In the genomic region with DNA sequence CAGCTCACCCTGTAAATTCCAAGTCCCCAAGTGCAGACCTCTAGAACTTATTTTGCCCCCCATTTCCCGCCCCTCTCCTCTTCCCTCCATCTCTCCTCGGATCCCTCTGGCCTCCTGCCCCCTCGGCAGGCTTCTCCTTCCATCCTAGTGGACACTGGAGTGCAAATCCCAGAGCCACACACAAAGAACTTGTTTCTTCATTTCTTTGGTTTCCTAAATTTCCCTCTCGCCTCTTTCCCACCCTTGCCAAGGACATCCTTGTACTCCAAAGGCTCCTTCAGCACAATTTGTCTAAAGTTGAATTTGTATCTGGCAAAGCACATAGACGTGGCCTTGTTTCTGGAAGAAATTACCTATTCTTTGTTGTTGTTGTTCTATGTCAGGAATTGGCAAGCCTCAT, we compare ENCODE assay signal across 22 cellular contexts. TPM values are rescaled to one million over a fixed set of nuclear protein-coding genes. Genes with fewer than 3 reads are reported as not detected.
"Had no signal": no experiment of that assay in that cellular context is flagged by ENCODE, and none has a peak within 500 bp of the region (broad histone marks: within the 10 kb centered on the region; RNA-seq: fewer than 3 reads in every experiment).

No MANE protein-coding gene starts in this region.

- H3K36me3 ChIP-seq: esophagus muscularis mucosa, gastrocnemius medialis, pancreas, tibial artery, upper lobe of left lung, uterus had no signal

- H3K27me3 Mint-ChIP-seq: stimulated activated naive CD8-positive, alpha-beta T cell treated with anti-CD3 and anti-CD28 coated beads, Interleukin-15, Interleukin-2, amounts not matched to agents 100 ng/mL and 50 ng/mL, for 24 hours had no signal

- H3K27me3 ChIP-seq: pancreas, tibial artery, upper lobe of left lung, uterus had no signal

- H3K9me3 Mint-ChIP-seq: dendritic cell treated with granulocyte-macrophage colony-stimulating factor and Interleukin-4, amounts not matched to agents 40 ng/mL and 50 ng/mL, for 4 days; effector memory CD8-positive, alpha-beta T cell; stimulated activated effector memory CD8-positive, alpha-beta T cell treated with anti-CD3 and anti-CD28 coated beads, Interleukin-12 subunit alpha, Interleukin-12 subunit beta, amount 100 ng/mL, for 72 hours; stimulated activated naive CD8-positive, alpha-beta T cell treated with anti-CD3 and anti-CD28 coated beads, Interleukin-15, Interleukin-2, amounts not matched to agents 100 ng/mL and 50 ng/mL, for 24 hours had no signal

- H3K27ac Mint-ChIP-seq: dendritic cell treated with granulocyte-macrophage colony-stimulating factor and Interleukin-4, amounts not matched to agents 40 ng/mL and 50 ng/mL, for 4 days; nephron; progenitor cell of endocrine pancreas; stimulated activated effector memory CD8-positive, alpha-beta T cell treated with anti-CD3 and anti-CD28 coated beads, Interleukin-12 subunit alpha, Interleukin-12 subunit beta, amount 100 ng/mL, for 72 hours; stimulated activated naive CD8-positive, alpha-beta T cell treated with anti-CD3 and anti-CD28 coated beads, Interleukin-15, Interleukin-2, amounts not matched to agents 100 ng/mL and 50 ng/mL, for 24 hours had no signal

- ATAC-seq: gastrocnemius medialis; pancreas; right cardiac atrium; stimulated activated effector memory CD8-positive, alpha-beta T cell treated with anti-CD3 and anti-CD28 coated beads, Interleukin-12 subunit alpha, Interleukin-12 subunit beta, amount 100 ng/mL, for 72 hours had no signal

- H3K27ac ChIP-seq: epithelial cell of prostate, esophagus muscularis mucosa, gastrocnemius medialis, pancreas, tibial artery, upper lobe of left lung, uterus had no signal

- H3K4me2 ChIP-seq: smooth muscle cell had no signal

- H3K4me1 Mint-ChIP-seq: nephron had no signal

- H3K36me3 Mint-ChIP-seq: stimulated activated effector memory CD8-positive, alpha-beta T cell treated with anti-CD3 and anti-CD28 coated beads, Interleukin-12 subunit alpha, Interleukin-12 subunit beta, amount 100 ng/mL, for 72 hours had no signal

- DNase-seq: effector memory CD8-positive, alpha-beta T cell; gastrocnemius medialis; islet precursor cell; mammary epithelial cell; occipital lobe; pancreas; stimulated activated CD8-positive, alpha-beta memory T cell treated with anti-CD3 and anti-CD28 coated beads, Interleukin-4, amount 100 ng/mL, for 48 hours; tibial artery; uterus had no signal

- H3K4me1 ChIP-seq: esophagus muscularis mucosa, gastrocnemius medialis, uterus had no signal

- H3K4me3 ChIP-seq: esophagus muscularis mucosa, gastrocnemius medialis, pancreas, smooth muscle cell, tibial artery, upper lobe of left lung, uterus had no signal

- H3K4me3 Mint-ChIP-seq: dendritic cell treated with granulocyte-macrophage colony-stimulating factor and Interleukin-4, amounts not matched to agents 40 ng/mL and 50 ng/mL, for 4 days; effector memory CD8-positive, alpha-beta T cell; nephron; stimulated activated effector memory CD8-positive, alpha-beta T cell treated with anti-CD3 and anti-CD28 coated beads, Interleukin-12 subunit alpha, Interleukin-12 subunit beta, amount 100 ng/mL, for 72 hours; stimulated activated naive CD8-positive, alpha-beta T cell treated with anti-CD3 and anti-CD28 coated beads, Interleukin-15, Interleukin-2, amounts not matched to agents 100 ng/mL and 50 ng/mL, for 24 hours had no signal

- H3K9me3 ChIP-seq: esophagus muscularis mucosa, gastrocnemius medialis, pancreas, tibial artery, upper lobe of left lung, uterus had no signal

RNA-seq across cellular contexts. Expression of a gene that starts 17.5 kb away (rescaled TPM):
- total RNA-seq: fibroblast of villous mesenchyme, mesenteric fat pad, occipital lobe, right cardiac atrium, smooth muscle cell, temporal lobe, uterus had no signal
